Comparison of ENCODE assay signal across 2 cellular contexts in genomic region chr10:114405011-114405350, GRCh38.
TF ChIP-seq lines count a peak whose summit lies in the region.

No MANE protein-coding gene starts in this region.

TF ChIP-seq in GM23338, 12 proteins besides CTCF, POLR2A, EP300 and RAD21 (continued from another document):
- TF ChIP-seq, protein P1, sequence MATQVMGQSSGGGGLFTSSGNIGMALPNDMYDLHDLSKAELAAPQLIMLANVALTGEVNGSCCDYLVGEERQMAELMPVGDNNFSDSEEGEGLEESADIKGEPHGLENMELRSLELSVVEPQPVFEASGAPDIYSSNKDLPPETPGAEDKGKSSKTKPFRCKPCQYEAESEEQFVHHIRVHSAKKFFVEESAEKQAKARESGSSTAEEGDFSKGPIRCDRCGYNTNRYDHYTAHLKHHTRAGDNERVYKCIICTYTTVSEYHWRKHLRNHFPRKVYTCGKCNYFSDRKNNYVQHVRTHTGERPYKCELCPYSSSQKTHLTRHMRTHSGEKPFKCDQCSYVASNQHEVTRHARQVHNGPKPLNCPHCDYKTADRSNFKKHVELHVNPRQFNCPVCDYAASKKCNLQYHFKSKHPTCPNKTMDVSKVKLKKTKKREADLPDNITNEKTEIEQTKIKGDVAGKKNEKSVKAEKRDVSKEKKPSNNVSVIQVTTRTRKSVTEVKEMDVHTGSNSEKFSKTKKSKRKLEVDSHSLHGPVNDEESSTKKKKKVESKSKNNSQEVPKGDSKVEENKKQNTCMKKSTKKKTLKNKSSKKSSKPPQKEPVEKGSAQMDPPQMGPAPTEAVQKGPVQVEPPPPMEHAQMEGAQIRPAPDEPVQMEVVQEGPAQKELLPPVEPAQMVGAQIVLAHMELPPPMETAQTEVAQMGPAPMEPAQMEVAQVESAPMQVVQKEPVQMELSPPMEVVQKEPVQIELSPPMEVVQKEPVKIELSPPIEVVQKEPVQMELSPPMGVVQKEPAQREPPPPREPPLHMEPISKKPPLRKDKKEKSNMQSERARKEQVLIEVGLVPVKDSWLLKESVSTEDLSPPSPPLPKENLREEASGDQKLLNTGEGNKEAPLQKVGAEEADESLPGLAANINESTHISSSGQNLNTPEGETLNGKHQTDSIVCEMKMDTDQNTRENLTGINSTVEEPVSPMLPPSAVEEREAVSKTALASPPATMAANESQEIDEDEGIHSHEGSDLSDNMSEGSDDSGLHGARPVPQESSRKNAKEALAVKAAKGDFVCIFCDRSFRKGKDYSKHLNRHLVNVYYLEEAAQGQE (IDR thresholded peaks at IDR 0.05; ENCODE audit: unreplicated experiment) = no peak
- TF ChIP-seq EZH2 (IDR thresholded peaks at IDR 0.05; ENCODE audit: low read depth, unreplicated experiment) (peak; percentile 18), JUNB (IDR thresholded peaks at IDR 0.05; ENCODE audit: unreplicated experiment) (no peak)

TF ChIP-seq in GM12878, 131 proteins besides CTCF, POLR2A, EP300 and RAD21 (continued from another document):
- TF ChIP-seq RELB (IDR thresholded peaks at IDR 0.05; ENCODE audit: low read depth) = no peak
- no peak for TF ChIP-seq SRF (IDR thresholded peaks at IDR 0.05; ENCODE audit: low read depth in 2 of 2, low read length in 2 of 2)
- TF ChIP-seq HDAC6 (IDR thresholded peaks at IDR 0.05; ENCODE audit: unreplicated experiment) = no peak
- TF ChIP-seq E2F4 (IDR thresholded peaks at IDR 0.05; ENCODE audit: low read depth, low read length) = no peak
- no peak for TF ChIP-seq PML (IDR thresholded peaks at IDR 0.05; ENCODE audit: low read length)
- TF ChIP-seq CREB1 (IDR thresholded peaks at IDR 0.05; ENCODE audit: low read depth) = no peak
